In genomic region chr3:46895204-46895660, GRCh38 we compare ENCODE assay signal across 8 cellular contexts. TPM values are rescaled to one million over a fixed set of nuclear protein-coding genes. Genes with fewer than 3 reads are reported as not detected.
DNase-seq lines count a peak whose midpoint lies in the region; ATAC-seq, FAIRE-seq and TF ChIP-seq lines count a peak whose summit lies in the region.

No MANE protein-coding gene starts in this region.

- H3K27me3 ChIP-seq in Panc1 (ENCODE audit: control insufficient read depth, insufficient read depth, low read length), result no peaks in the 10 kb centered on the region

- no TSS peak for BruUV-seq in Panc1 (replicated peaks; lab: Mats Ljungman, UMichigan)

- H3K4me1 ChIP-seq in Panc1 (ENCODE audit: control insufficient read depth, insufficient read depth, low read length), result peaks cover 3% of the 10 kb centered on the region; the same call in 1 of the 2 replicates

- H3K4me3 ChIP-seq in Panc1 (ENCODE audit: low read depth in 2 of 2, low read length in 2 of 2) (no peak overlapping the region), foreskin fibroblast (ENCODE audit: low read depth in 1 of 2, low read length in 2 of 2) (no peak overlapping the region)

- POLR2A ChIA-PET in Panc1 (lab: Charles Lee), result no interaction called here

- DNase-seq in GM19239 (ENCODE audit: insufficient read length, low spot score) (peak; percentile 84), Panc1 (ENCODE audit: low read depth, low spot score) (peak; percentile 52), foreskin fibroblast (peak in 1 of 2 donors; percentile 71), posterior cingulate gyrus (peak in 7 of 10 donors; percentile 51 to 89 (median 59)), urothelium cell line (ENCODE audit: low spot score) (peak; percentile 67)
- peak; percentile 83 to 85 for DNase-seq in activated T-cell treated with anti-CD3 and anti-CD28 coated beads, Interleukin-2, amount 50 U/mL, for 72 hours

- TF ChIP-seq CTCF in 22Rv1 (IDR thresholded peaks at IDR 0.05) (peak; percentile 91), Panc1 (IDR thresholded peaks at IDR 0.05) (peak; percentile 85), foreskin fibroblast (IDR thresholded peaks at IDR 0.05; ENCODE audit: low read depth, low read length) (peak; percentile 93)

- peaks cover 4% of the 10 kb centered on the region for H3K4me1 Mint-ChIP-seq in activated T-cell treated with anti-CD3 and anti-CD28 coated beads, Interleukin-2, amount 50 U/mL, for 72 hours (ENCODE audit: low read depth)

- ATAC-seq in Panc1 (peak; percentile 79), HG02571 (IDR thresholded peaks at IDR 0.05; ENCODE audit: unreplicated experiment) (no peak)
- peak; percentile 76 to 81 for ATAC-seq in activated T-cell treated with anti-CD3 and anti-CD28 coated beads, Interleukin-2, amount 50 U/mL, for 72 hours (replicated peaks in 1 of 2)

- intact Hi-C loops in Panc1 (cut with micrococcal nuclease; ENCODE audit: unreplicated experiment) (no loop called here), posterior cingulate gyrus (cut with DNase I) (loop anchor here (2.0 kb wide), 1 partner anchor 28 kb away; no protein-coding TSS in a partner anchor)

- no peaks in the 10 kb centered on the region for H3K9me3 Mint-ChIP-seq in activated T-cell treated with anti-CD3 and anti-CD28 coated beads, Interleukin-2, amount 50 U/mL, for 72 hours

- no peak overlapping the region for H3K27ac Mint-ChIP-seq in activated T-cell treated with anti-CD3 and anti-CD28 coated beads, Interleukin-2, amount 50 U/mL, for 72 hours

- in situ Hi-C loops in Panc1 (cut with HindIII; ENCODE audit: low pct_unique_long_range_greater_than_20kb, low sequenced_read_pairs), result no loop called here

- FAIRE-seq in GM19239 (lab: Jason Lieb, UNC), result peak; percentile 87
- FAIRE-seq in urothelium cell line (lab: Jason Lieb, UNC), result peak; percentile 42

- H3K27ac ChIP-seq in 22Rv1, result no peak overlapping the region
- no peak overlapping the region for H3K27ac ChIP-seq in Panc1 (ENCODE audit: low read length)

- H3K27me3 Mint-ChIP-seq in activated T-cell treated with anti-CD3 and anti-CD28 coated beads, Interleukin-2, amount 50 U/mL, for 72 hours (ENCODE audit: low read depth), result peaks cover 59% of the 10 kb centered on the region

- no peaks in the 10 kb centered on the region for H3K36me3 Mint-ChIP-seq in activated T-cell treated with anti-CD3 and anti-CD28 coated beads, Interleukin-2, amount 50 U/mL, for 72 hours (ENCODE audit: insufficient read depth in 2 of 2)

- no peak overlapping the region for H3K4me3 Mint-ChIP-seq in activated T-cell treated with anti-CD3 and anti-CD28 coated beads, Interleukin-2, amount 50 U/mL, for 72 hours

- no peaks in the 10 kb centered on the region for H3K36me3 ChIP-seq in Panc1 (ENCODE audit: control insufficient read depth, insufficient read depth, low read length)

- no peaks in the 10 kb centered on the region for H3K9me3 ChIP-seq in Panc1 (ENCODE audit: control insufficient read depth, insufficient read depth, low read depth, low read length)

- CTCF ChIA-PET in Panc1 (lab: Charles Lee), result interaction anchor here (0.8 to 1.8 kb wide), 2 partner anchors 28 to 36 kb away, joined by 4 read pairs; no protein-coding TSS in a partner anchor

RNA-seq across cellular contexts. Expression of gene PTH1R, which starts 17.7 kb away (rescaled TPM):
- not detected for total RNA-seq in Panc1 (2021; ENCODE audit: unreplicated experiment)
- not detected for polyA plus RNA-seq in Panc1 (2012; ENCODE audit: insufficient read length)
- not detected for total RNA-seq in activated T-cell treated with anti-CD3 and anti-CD28 coated beads, Interleukin-2, amount 50 U/mL, for 72 hours

RNA-seq across cellular contexts. Expression of gene MYL3, which starts 32.0 kb away (rescaled TPM):
- not detected for total RNA-seq in Panc1 (2021; ENCODE audit: unreplicated experiment)
- polyA plus RNA-seq in Panc1 (2012; ENCODE audit: insufficient read length), result not detected
- not detected for total RNA-seq in activated T-cell treated with anti-CD3 and anti-CD28 coated beads, Interleukin-2, amount 50 U/mL, for 72 hours
